In genomic region chr14:53148612-53149202, GRCh38 we compare ENCODE assay signal across 1 cellular context.
TF ChIP-seq lines count a peak whose summit lies in the region.

No MANE protein-coding gene starts in this region.

TF ChIP-seq in GM12878, 131 proteins besides CTCF, POLR2A, EP300 and RAD21 (continued from another document):
- TF ChIP-seq PAX5 (IDR thresholded peaks at IDR 0.05; ENCODE audit: borderline replicate concordance, low read depth, low read length): no peak
- no peak for TF ChIP-seq SRF (IDR thresholded peaks at IDR 0.05; ENCODE audit: low read depth in 2 of 2, low read length in 2 of 2)
- TF ChIP-seq TBL1XR1 (IDR thresholded peaks at IDR 0.05; ENCODE audit: low read depth, low read length): peak; percentile 39; the same call in 1 of the 2 replicates
- TF ChIP-seq ZNF592 (IDR thresholded peaks at IDR 0.05): no peak
- peak; percentile 64 for TF ChIP-seq ATF7 (IDR thresholded peaks at IDR 0.05; ENCODE audit: low read depth)
- TF ChIP-seq ZZZ3 (IDR thresholded peaks at IDR 0.05; ENCODE audit: control insufficient read depth, insufficient read length, low read depth): no peak
TF ChIP-seq in GM12878: peak in this region for 32.
